In genomic region chr5:112930082-112930344, GRCh38 we compare ENCODE assay signal across 1 cellular context.
TF ChIP-seq lines count a peak whose summit lies in the region.

No MANE protein-coding gene starts in this region.

TF ChIP-seq in HepG2, 621 proteins besides CTCF, POLR2A, EP300 and RAD21:
- no peak for TF ChIP-seq ZNF260 (CRISPR knock-in tag; IDR thresholded peaks at IDR 0.05; ENCODE audit: borderline replicate concordance, low read depth)
- no peak for TF ChIP-seq ZBTB39 (CRISPR knock-in tag; IDR thresholded peaks at IDR 0.05)
- no peak for TF ChIP-seq SIX1 (CRISPR knock-in tag; IDR thresholded peaks at IDR 0.05; ENCODE audit: borderline replicate concordance)
- TF ChIP-seq ZNF234 (CRISPR knock-in tag; conservative IDR thresholded peaks at IDR 0.05) = no peak
